ENCODE assay signal across 8 cellular contexts in the genomic region with DNA sequence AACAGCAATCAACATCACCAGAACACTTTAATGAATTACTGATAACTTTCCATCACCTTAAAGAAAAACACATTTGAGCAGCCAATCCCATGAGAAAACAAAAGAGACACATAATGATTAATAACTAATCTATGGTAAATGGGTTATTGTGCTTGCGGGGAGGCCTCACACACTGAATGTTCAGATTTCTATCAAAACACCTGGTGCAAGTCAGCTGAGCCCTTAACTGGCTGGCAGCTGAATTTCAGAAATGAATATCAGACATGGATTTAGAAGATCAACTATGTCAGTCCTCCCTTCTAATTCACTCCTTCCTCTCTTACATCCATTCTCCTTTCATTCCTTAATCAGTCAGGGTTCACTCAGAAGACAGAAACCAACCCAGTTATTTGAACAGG.
"Had no signal": no experiment of that assay in that cellular context is flagged by ENCODE, and none has a peak within 500 bp of the region (broad histone marks: within the 10 kb centered on the region; RNA-seq: fewer than 3 reads in every experiment).

No MANE protein-coding gene starts in this region.

- H3K27ac ChIP-seq: GM23248 had no signal

- H3K36me3 ChIP-seq: HAP-1 had no signal

- H3K9me3 ChIP-seq: HAP-1 had no signal

- H3K4me3 ChIP-seq: GM23248, GM23338, HAP-1 had no signal

- DNase-seq: GM23248, GOT3, H7, H9, HCEC 1CT, HFFc6 had no signal

- H3K4me1 ChIP-seq: HAP-1 had no signal

- H3K27ac Mint-ChIP-seq: GM23338, H9, HFFc6 had no signal

- H3K9me3 Mint-ChIP-seq: GM23338, H9, HFFc6 had no signal

- H3K4me3 Mint-ChIP-seq: GM23338, H9, HFFc6 had no signal
